ENCODE assay signal across 40 cellular contexts in genomic region chr5:69505306-69505705, GRCh38.
"Had no signal": no experiment of that assay in that cellular context is flagged by ENCODE, and none has a peak within 500 bp of the region (broad histone marks: within the 10 kb centered on the region; RNA-seq: fewer than 3 reads in every experiment).

No MANE protein-coding gene starts in this region.

- H3K27ac Mint-ChIP-seq: activated naive CD4-positive, alpha-beta T cell treated with anti-CD3 and anti-CD28 coated beads for 36 hours; activated naive CD4-positive, alpha-beta T cell treated with anti-CD3 and anti-CD28 coated beads, Interleukin-2, amount 10 ng/mL, durations not matched to agents 7 days and 5 days; activated naive CD4-positive, alpha-beta T cell treated with anti-CD3 and anti-CD28 coated beads, Interleukin-2, amount 50 U/mL, for 24 hours; activated naive CD4-positive, alpha-beta T cell treated with anti-CD3 and anti-CD28 coated beads, Interleukin-2, amount 50 U/mL, for 72 hours; activated naive CD8-positive, alpha-beta T cell; activated naive CD8-positive, alpha-beta T cell treated with anti-CD3 and anti-CD28 coated beads for 36 hours; activated naive CD8-positive, alpha-beta T cell treated with anti-CD3 and anti-CD28 coated beads, Interleukin-2, amount 10 ng/mL, durations not matched to agents 7 days and 5 days; activated naive CD8-positive, alpha-beta T cell treated with anti-CD3 and anti-CD28 coated beads, Interleukin-2, amount 50 U/mL, for 24 hours; activated T-cell treated with anti-CD3 and anti-CD28 coated beads, Interleukin-2, amount 50 U/mL, for 24 hours; activated T-cell treated with anti-CD3 and anti-CD28 coated beads, Interleukin-2, amount 50 U/mL, for 72 hours; activated T-helper 1 cell treated with anti-CD3 and anti-CD28 coated beads, Interleukin-12 subunit alpha, Interleukin-12 subunit beta, Interleukin-2, Interleukin-4 antibody, amounts not matched to agents 30 ng/mL and 10 ng/mL and 1 ng/mL, durations not matched to agents 14 hours and 24 hours and 36 hours; activated T-helper 17 cell treated with anti-CD3 and anti-CD28 coated beads, Interleukin-2, amount 50 U/mL, for 72 hours; activated T-helper 2 cell treated with anti-CD3 and anti-CD28 coated beads, Interferon-gamma antibody, Interleukin-2, Interleukin-4, amounts not matched to agents 10 μg/mL and 5 μg/mL and 100 μg/mL, durations not matched to agents 14 hours and 24 hours and 36 hours; brain had no signal

- FAIRE-seq: astrocyte, bronchial epithelial cell had no signal

- H3K4me1 Mint-ChIP-seq: activated naive CD4-positive, alpha-beta T cell treated with anti-CD3 and anti-CD28 coated beads, Interleukin-2, amount 10 ng/mL, durations not matched to agents 7 days and 5 days; activated naive CD4-positive, alpha-beta T cell treated with anti-CD3 and anti-CD28 coated beads, Interleukin-2, amount 50 U/mL, for 24 hours; activated naive CD8-positive, alpha-beta T cell treated with anti-CD3 and anti-CD28 coated beads for 36 hours; activated naive CD8-positive, alpha-beta T cell treated with anti-CD3 and anti-CD28 coated beads, Interleukin-2, amount 10 ng/mL, durations not matched to agents 7 days and 5 days; activated naive CD8-positive, alpha-beta T cell treated with anti-CD3 and anti-CD28 coated beads, Interleukin-2, amount 50 U/mL, for 24 hours; activated T-helper 17 cell treated with anti-CD3 and anti-CD28 coated beads, Interleukin-2, amount 50 U/mL, for 72 hours; brain; central memory CD8-positive, alpha-beta T cell had no signal

- H3K9me3 ChIP-seq: adrenal gland, ascending aorta, body of pancreas, breast epithelium had no signal

- H3K36me3 ChIP-seq: adrenal gland, ascending aorta, brain microvascular endothelial cell, breast epithelium, cardiac muscle cell had no signal

- H3K27ac ChIP-seq: adrenal gland, ascending aorta, brain microvascular endothelial cell, breast epithelium, cardiac muscle cell had no signal

- H3K4me3 ChIP-seq: adrenal gland, ascending aorta, body of pancreas, breast epithelium, cardiac muscle cell had no signal

- DNase-seq: activated effector memory CD4-positive, alpha-beta T cell treated with anti-CD3 and anti-CD28 coated beads, Interleukin-2, amount 50 U/mL, for 16 hours; activated effector memory CD4-positive, alpha-beta T cell treated with Interleukin-2 at 50 U/mL for 16 hours; activated gamma-delta T cell; activated gamma-delta T cell treated with Interleukin-2 at 50 U/mL for 16 hours; activated naive CD4-positive, alpha-beta T cell; activated naive CD4-positive, alpha-beta T cell treated with anti-CD3 and anti-CD28 coated beads for 36 hours; activated naive CD4-positive, alpha-beta T cell treated with anti-CD3 and anti-CD28 coated beads, Interleukin-2, amount 10 ng/mL, durations not matched to agents 7 days and 5 days; activated naive CD4-positive, alpha-beta T cell treated with anti-CD3 and anti-CD28 coated beads, Interleukin-2, amount 50 U/mL, for 16 hours; activated naive CD4-positive, alpha-beta T cell treated with Interleukin-2 at 50 U/mL for 16 hours; activated naive CD8-positive, alpha-beta T cell treated with anti-CD3 and anti-CD28 coated beads for 36 hours; activated naive CD8-positive, alpha-beta T cell treated with anti-CD3 and anti-CD28 coated beads, Interleukin-2, amount 10 ng/mL, durations not matched to agents 7 days and 5 days; activated naive CD8-positive, alpha-beta T cell treated with anti-CD3 and anti-CD28 coated beads, Interleukin-2, amount 50 U/mL, for 24 hours; activated T-cell treated with anti-CD3 and anti-CD28 coated beads, Interleukin-2, amount 50 U/mL, for 1 hour; activated T-cell treated with anti-CD3 and anti-CD28 coated beads, Interleukin-2, amount 50 U/mL, for 24 hours; activated T-cell treated with anti-CD3 and anti-CD28 coated beads, Interleukin-2, amount 50 U/mL, for 4 hours; activated T-cell treated with anti-CD3 and anti-CD28 coated beads, Interleukin-2, amount 50 U/mL, for 48 hours; activated T-cell treated with anti-CD3 and anti-CD28 coated beads, Interleukin-2, amount 50 U/mL, for 72 hours; adrenal gland; amniotic stem cell; amygdala; anterior cingulate cortex; aorta; body of pancreas; brain microvascular endothelial cell; caudate nucleus; central memory CD4-positive, alpha-beta T cell; cerebellar nuclear complex had no signal

- H3K36me3 Mint-ChIP-seq: activated naive CD4-positive, alpha-beta T cell treated with anti-CD3 and anti-CD28 coated beads, Interleukin-2, amount 10 ng/mL, durations not matched to agents 7 days and 5 days; activated naive CD4-positive, alpha-beta T cell treated with anti-CD3 and anti-CD28 coated beads, Interleukin-2, amount 50 U/mL, for 24 hours; activated naive CD4-positive, alpha-beta T cell treated with anti-CD3 and anti-CD28 coated beads, Interleukin-2, amount 50 U/mL, for 72 hours; activated naive CD8-positive, alpha-beta T cell; activated naive CD8-positive, alpha-beta T cell treated with anti-CD3 and anti-CD28 coated beads for 36 hours; activated naive CD8-positive, alpha-beta T cell treated with anti-CD3 and anti-CD28 coated beads, Interleukin-2, amount 10 ng/mL, durations not matched to agents 7 days and 5 days; brain had no signal

- H3K9me3 Mint-ChIP-seq: activated naive CD4-positive, alpha-beta T cell treated with anti-CD3 and anti-CD28 coated beads for 36 hours; activated naive CD4-positive, alpha-beta T cell treated with anti-CD3 and anti-CD28 coated beads, Interleukin-2, amount 10 ng/mL, durations not matched to agents 7 days and 5 days; activated naive CD4-positive, alpha-beta T cell treated with anti-CD3 and anti-CD28 coated beads, Interleukin-2, amount 50 U/mL, for 24 hours; activated naive CD4-positive, alpha-beta T cell treated with anti-CD3 and anti-CD28 coated beads, Interleukin-2, amount 50 U/mL, for 72 hours; activated naive CD8-positive, alpha-beta T cell treated with anti-CD3 and anti-CD28 coated beads for 36 hours; activated naive CD8-positive, alpha-beta T cell treated with anti-CD3 and anti-CD28 coated beads, Interleukin-2, amount 10 ng/mL, durations not matched to agents 7 days and 5 days; activated naive CD8-positive, alpha-beta T cell treated with anti-CD3 and anti-CD28 coated beads, Interleukin-2, amount 50 U/mL, for 24 hours; activated T-cell treated with anti-CD3 and anti-CD28 coated beads, Interleukin-2, amount 50 U/mL, for 24 hours; activated T-cell treated with anti-CD3 and anti-CD28 coated beads, Interleukin-2, amount 50 U/mL, for 4 hours; activated T-cell treated with anti-CD3 and anti-CD28 coated beads, Interleukin-2, amount 50 U/mL, for 72 hours; activated T-helper 1 cell treated with anti-CD3 and anti-CD28 coated beads, Interleukin-12 subunit alpha, Interleukin-12 subunit beta, Interleukin-2, Interleukin-4 antibody, amounts not matched to agents 30 ng/mL and 10 ng/mL and 1 ng/mL, durations not matched to agents 14 hours and 24 hours and 36 hours; activated T-helper 17 cell treated with anti-CD3 and anti-CD28 coated beads, Interleukin-2, amount 50 U/mL, for 72 hours; activated T-helper 2 cell treated with anti-CD3 and anti-CD28 coated beads, Interferon-gamma antibody, Interleukin-2, Interleukin-4, amounts not matched to agents 10 μg/mL and 5 μg/mL and 100 μg/mL, durations not matched to agents 14 hours and 24 hours and 36 hours; brain; central memory CD8-positive, alpha-beta T cell had no signal

- H3K27me3 Mint-ChIP-seq: brain had no signal

- H3K4me1 ChIP-seq: adrenal gland, ascending aorta had no signal

- H3K4me3 Mint-ChIP-seq: activated naive CD4-positive, alpha-beta T cell treated with anti-CD3 and anti-CD28 coated beads for 36 hours; activated naive CD4-positive, alpha-beta T cell treated with anti-CD3 and anti-CD28 coated beads, Interleukin-2, amount 10 ng/mL, durations not matched to agents 7 days and 5 days; activated naive CD4-positive, alpha-beta T cell treated with anti-CD3 and anti-CD28 coated beads, Interleukin-2, amount 50 U/mL, for 24 hours; activated naive CD8-positive, alpha-beta T cell; activated naive CD8-positive, alpha-beta T cell treated with anti-CD3 and anti-CD28 coated beads for 36 hours; activated naive CD8-positive, alpha-beta T cell treated with anti-CD3 and anti-CD28 coated beads, Interleukin-2, amount 10 ng/mL, durations not matched to agents 7 days and 5 days; activated naive CD8-positive, alpha-beta T cell treated with anti-CD3 and anti-CD28 coated beads, Interleukin-2, amount 50 U/mL, for 24 hours; activated T-cell treated with anti-CD3 and anti-CD28 coated beads, Interleukin-2, amount 50 U/mL, for 24 hours; activated T-cell treated with anti-CD3 and anti-CD28 coated beads, Interleukin-2, amount 50 U/mL, for 4 hours; activated T-cell treated with anti-CD3 and anti-CD28 coated beads, Interleukin-2, amount 50 U/mL, for 72 hours; activated T-helper 1 cell treated with anti-CD3 and anti-CD28 coated beads, Interleukin-12 subunit alpha, Interleukin-12 subunit beta, Interleukin-2, Interleukin-4 antibody, amounts not matched to agents 30 ng/mL and 10 ng/mL and 1 ng/mL, durations not matched to agents 14 hours and 24 hours and 36 hours; activated T-helper 17 cell treated with anti-CD3 and anti-CD28 coated beads, Interleukin-2, amount 50 U/mL, for 72 hours; brain; central memory CD8-positive, alpha-beta T cell had no signal

- H3K27me3 ChIP-seq: adrenal gland, ascending aorta, body of pancreas, brain microvascular endothelial cell, breast epithelium, cardiac muscle cell had no signal

- ATAC-seq: activated naive CD4-positive, alpha-beta T cell treated with anti-CD3 and anti-CD28 coated beads, Interleukin-2, amount 50 U/mL, for 72 hours; activated naive CD8-positive, alpha-beta T cell treated with anti-CD3 and anti-CD28 coated beads, Interleukin-2, amount 50 U/mL, for 24 hours; activated T-cell treated with anti-CD3 and anti-CD28 coated beads, Interleukin-2, amount 50 U/mL, for 4 hours; activated T-cell treated with anti-CD3 and anti-CD28 coated beads, Interleukin-2, amount 50 U/mL, for 72 hours; activated T-helper 17 cell treated with anti-CD3 and anti-CD28 coated beads, Interleukin-2, amount 50 U/mL, for 72 hours; body of pancreas had no signal
